Comparison of ENCODE assay signal across 26 cellular contexts in the genomic region with DNA sequence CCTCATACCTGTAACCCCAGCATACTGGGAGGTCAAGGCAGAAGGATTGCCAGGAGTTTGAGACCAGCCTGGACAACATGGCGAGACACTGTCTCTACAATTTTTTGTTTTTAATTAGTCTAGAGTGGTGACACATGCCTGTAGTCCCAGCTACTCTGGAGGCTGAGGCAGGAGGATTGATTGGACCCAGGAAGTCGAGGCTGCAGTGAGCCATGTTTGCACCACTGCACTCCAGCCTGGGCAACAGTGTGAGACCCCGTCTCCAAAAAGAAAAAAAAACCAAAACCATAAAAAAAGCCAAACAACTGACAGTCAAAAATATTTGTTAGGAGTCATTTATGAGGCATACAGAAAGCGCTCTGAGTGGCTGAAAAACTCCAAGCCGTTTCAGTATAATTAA.
A peak's percentile ranks its signal among the peaks of the same experiment; 100 is the strongest.
DNase-seq lines count a peak whose midpoint lies in the region; ATAC-seq, FAIRE-seq and TF ChIP-seq lines count a peak whose summit lies in the region.
"Had no signal": no experiment of that assay in that cellular context is flagged by ENCODE, and none has a peak within 500 bp of the region (broad histone marks: within the 10 kb centered on the region; RNA-seq: fewer than 3 reads in every experiment).

No MANE protein-coding gene starts in this region.

- no peak overlapping the region for H3K4me3 ChIP-seq in GM23338
- no peak overlapping the region for H3K4me3 ChIP-seq in Panc1 (ENCODE audit: low read depth in 2 of 2, low read length in 2 of 2)
- no peak overlapping the region for H3K4me3 ChIP-seq in GM12878
- no peak overlapping the region for H3K4me3 ChIP-seq in smooth muscle cell
- H3K4me3 ChIP-seq: BLaER1 had no signal

- H3K79me2 ChIP-seq in GM23338 (replicated peaks; ENCODE audit: insufficient read depth) (peaks cover 8% of the 10 kb centered on the region), GM12878 (ENCODE audit: control insufficient read depth, insufficient read depth, low read length) (no peaks in the 10 kb centered on the region), smooth muscle cell (ENCODE audit: low read depth) (peaks cover 90% of the 10 kb centered on the region)

- H3K4me3 Mint-ChIP-seq in GM23338 = no peak overlapping the region
- H3K4me3 Mint-ChIP-seq: CD14-positive monocyte; CD4-positive, alpha-beta memory T cell; CD4-positive, CD25-positive, alpha-beta regulatory T cell; CD8-positive, alpha-beta memory T cell had no signal

- DNase-seq in GM23338 (ENCODE audit: low spot score) (no peak), Panc1 (ENCODE audit: low read depth, low spot score) (no peak), GM12878 (ENCODE audit: low read depth, low spot score) (no peak), smooth muscle cell (lab: John Stamatoyannopoulos, UW; ENCODE audit: unreplicated experiment) (no peak), NCI-H1417 treated with DMSO at 0.1 percent for 48 hours (lab: John Stamatoyannopoulos, UW) (no peak), caudate nucleus (lab: John Stamatoyannopoulos, UW) (no peak)
- DNase-seq: 8988T; ACHN; BE2C; C1 segment of cervical spinal cord; CD4-positive, alpha-beta memory T cell; CD4-positive, CD25-positive, alpha-beta regulatory T cell; CD8-positive, alpha-beta memory T cell; COR-L47; DMS 273 treated with DMSO at 0.1 percent for 48 hours; DMS153; DMS53; DMS79; DND-41; EL; GDM1 had no signal

- no peak overlapping the region for H2AFZ ChIP-seq in GM23338
- no peak overlapping the region for H2AFZ ChIP-seq in GM12878 (ENCODE audit: control insufficient read depth, low read depth, low read length)
- H2AFZ ChIP-seq in smooth muscle cell (ENCODE audit: low read depth) = no peak overlapping the region

- in situ Hi-C loops in Panc1 (cut with HindIII; ENCODE audit: low pct_unique_long_range_greater_than_20kb, low sequenced_read_pairs) (no loop called here), GM12878 (cut with MboI) (no loop called here)

- H3K36me3 ChIP-seq in GM23338 (ENCODE audit: insufficient read depth) (peaks cover 7% of the 10 kb centered on the region; the same call in 1 of the 2 replicates), Panc1 (ENCODE audit: control insufficient read depth, insufficient read depth, low read length) (peaks cover 42% of the 10 kb centered on the region; the same call in 1 of the 2 replicates), GM12878 (ENCODE audit: control insufficient read depth in 2 of 2, insufficient read depth in 2 of 2, low read length in 1 of 2) (no peaks in the 10 kb centered on the region; a peak in 1 of 4 replicates), smooth muscle cell (ENCODE audit: low read depth) (peaks cover 14% of the 10 kb centered on the region)

- no peak for TF ChIP-seq CTCF in GM23338 (conservative IDR thresholded peaks at IDR 0.05; ENCODE audit: low read depth in 2 of 2)
- TF ChIP-seq CTCF in Panc1 (IDR thresholded peaks at IDR 0.05) = no peak
- TF ChIP-seq CTCF in GM12878 (IDR thresholded peaks at IDR 0.05 in 2 of 3, conservative IDR thresholded peaks at IDR 0.05 in 1 of 3; ENCODE audit: control insufficient read depth in 2 of 3, extremely low read depth in 1 of 3, insufficient read depth in 1 of 3, low read depth in 3 of 3, low read length in 3 of 3) = no peak
- TF ChIP-seq CTCF in smooth muscle cell (IDR thresholded peaks at IDR 0.05; ENCODE audit: borderline replicate concordance, insufficient read depth, poor library complexity, severe bottlenecking) = no peak

- POLR2A ChIA-PET in Panc1 (lab: Charles Lee) = no interaction called here
- POLR2A ChIA-PET in GM12878 (lab: Charles Lee) = no interaction called here

- H3F3A ChIP-seq in GM23338 (replicated peaks; ENCODE audit: low read depth) = no peaks in the 10 kb centered on the region; the same call in 1 of the 2 replicates
- peaks cover 6% of the 10 kb centered on the region for H3F3A ChIP-seq in smooth muscle cell (ENCODE audit: low read depth)

- no peaks in the 10 kb centered on the region for H3K9me2 ChIP-seq in GM23338 (ENCODE audit: insufficient read depth)

- H3K27ac ChIP-seq in GM23338 (ENCODE audit: low read depth) (no peak overlapping the region), Panc1 (ENCODE audit: low read length) (peak overlapping the region; percentile 100), GM12878 (ENCODE audit: control insufficient read depth, insufficient read depth) (no peak overlapping the region), smooth muscle cell (ENCODE audit: low read depth) (peak overlapping the region; percentile 11), caudate nucleus (ENCODE audit: low read depth, low read length) (no peak overlapping the region)
- H3K27ac ChIP-seq: BLaER1 had no signal

- CTCF ChIA-PET in Panc1 (lab: Charles Lee) (no interaction called here), GM12878 (lab: Yijun Ruan, JAX) (interaction anchor here (1.1 to 1.6 kb wide), 3 partner anchors 9 to 72 kb away, joined by 3 to 6 read pairs (median 5); no protein-coding TSS in a partner anchor)

- H3K27me3 ChIP-seq in GM23338 (ENCODE audit: insufficient read depth) (no peaks in the 10 kb centered on the region), Panc1 (ENCODE audit: control insufficient read depth, insufficient read depth, low read length) (no peaks in the 10 kb centered on the region), GM12878 (replicated peaks in 1 of 2; ENCODE audit: control insufficient read depth in 2 of 2, insufficient read depth in 2 of 2, low read length in 1 of 2) (no peaks in the 10 kb centered on the region), smooth muscle cell (ENCODE audit: low read depth) (no peaks in the 10 kb centered on the region)
- H3K27me3 ChIP-seq: BE2C, BLaER1 had no signal

- H3K27me3 Mint-ChIP-seq in GM23338 (ENCODE audit: insufficient read depth, low read depth, poor library complexity) = peaks cover 7% of the 10 kb centered on the region
- H3K27me3 Mint-ChIP-seq: CD4-positive, alpha-beta memory T cell; CD4-positive, CD25-positive, alpha-beta regulatory T cell; CD8-positive, alpha-beta memory T cell had no signal

- intact Hi-C loops in Panc1 (cut with micrococcal nuclease; ENCODE audit: unreplicated experiment) = no loop called here
- intact Hi-C loops in GM12878 (cut with micrococcal nuclease; ENCODE audit: unreplicated experiment) = no loop called here

- H4K20me1 ChIP-seq in GM23338 (replicated peaks; ENCODE audit: insufficient read depth) (0 out of 2 replicates have a peak, but pooled peaks cover 6% of the 10 kb centered on the region), GM12878 (ENCODE audit: control insufficient read depth, insufficient read depth) (no peaks in the 10 kb centered on the region), smooth muscle cell (ENCODE audit: low read depth) (peaks cover 27% of the 10 kb centered on the region)
- H4K20me1 ChIP-seq: BLaER1 had no signal

- no peak for TF ChIP-seq POLR2A in GM12878 (IDR thresholded peaks at IDR 0.05; ENCODE audit: low read depth, low read length)

- no peaks in the 10 kb centered on the region for H3K9me3 Mint-ChIP-seq in GM23338
- H3K9me3 Mint-ChIP-seq: CD14-positive monocyte; CD4-positive, alpha-beta memory T cell; CD4-positive, CD25-positive, alpha-beta regulatory T cell; CD8-positive, alpha-beta memory T cell had no signal

- H3K9me3 ChIP-seq in Panc1 (ENCODE audit: control insufficient read depth, insufficient read depth, low read depth, low read length) = no peaks in the 10 kb centered on the region
- H3K9me3 ChIP-seq in GM12878 (replicated peaks; ENCODE audit: control insufficient read depth, insufficient read depth, low read length) = no peaks in the 10 kb centered on the region
- no peaks in the 10 kb centered on the region for H3K9me3 ChIP-seq in smooth muscle cell (replicated peaks; ENCODE audit: low read depth)
- H3K9me3 ChIP-seq: BE2C, BLaER1 had no signal

- peak overlapping the region; percentile 14; the same call in 1 of the 2 replicates for H3K27ac Mint-ChIP-seq in GM23338
- H3K27ac Mint-ChIP-seq: CD14-positive monocyte; CD8-positive, alpha-beta memory T cell had no signal

- no peak for ATAC-seq in GM23338
- ATAC-seq in Panc1 = no peak
- no peak for ATAC-seq in GM12878
- no peak for ATAC-seq in HG02642 (IDR thresholded peaks at IDR 0.05; ENCODE audit: poor library complexity, unreplicated experiment)

- H3K4me1 ChIP-seq in GM23338 (ENCODE audit: insufficient read depth) (peaks cover 15% of the 10 kb centered on the region), Panc1 (ENCODE audit: control insufficient read depth, insufficient read depth, low read length) (peaks cover 40% of the 10 kb centered on the region), GM12878 (ENCODE audit: control insufficient read depth, insufficient read depth, low read length) (no peaks in the 10 kb centered on the region), smooth muscle cell (ENCODE audit: low read depth) (peaks cover 23% of the 10 kb centered on the region)
- H3K4me1 ChIP-seq: BLaER1 had no signal

- TF ChIP-seq EP300 in GM12878 (IDR thresholded peaks at IDR 0.05; ENCODE audit: borderline replicate concordance in 1 of 2, control insufficient read depth in 1 of 2, low read depth in 2 of 2, low read length in 2 of 2) = no peak

- H3K9ac ChIP-seq in GM12878 (ENCODE audit: control insufficient read depth, insufficient read depth, low read length) (no peak overlapping the region), smooth muscle cell (ENCODE audit: low read depth) (no peak overlapping the region)
- H3K9ac ChIP-seq: BLaER1 had no signal

- WGBS in GM12878 (ENCODE audit: insufficient coverage, insufficient replicate concordance, low lambda C conversion rate, missing lambda C conversion rate) = 55% methylated on average over 5 of the region's 5 CpGs
- WGBS in smooth muscle cell (ENCODE audit: low lambda C conversion rate) = 93% methylated on average over 5 of the region's 5 CpGs

- peak; percentile 35 for FAIRE-seq in GM12878 (lab: Jason Lieb, UNC)
- FAIRE-seq: A204.1, GM12891 had no signal

- peaks cover 52% of the 10 kb centered on the region for H3K36me3 Mint-ChIP-seq in GM23338 (ENCODE audit: low read depth)

- no peak for TF ChIP-seq RAD21 in GM12878 (IDR thresholded peaks at IDR 0.05; ENCODE audit: insufficient read depth, low read depth, low read length)

- RAD21 ChIA-PET in GM12878 (lab: Charles Lee; ENCODE audit: unreplicated experiment) = no interaction called here

- SMC1A ChIA-PET in GM12878 (lab: Charles Lee; ENCODE audit: uncharacterized antibody, unreplicated experiment) = interaction anchor here (1.0 to 1.4 kb wide), 3 partner anchors 10 to 76 kb away, joined by 4 to 10 read pairs (median 4); no protein-coding TSS in a partner anchor

- BruUV-seq in Panc1 (replicated peaks; lab: Mats Ljungman, UMichigan) (no TSS peak), GM12878 (replicated peaks; lab: Mats Ljungman, UMichigan) (no TSS peak)

- no peak overlapping the region for H3K4me2 ChIP-seq in GM23338
- H3K4me2 ChIP-seq in GM12878 (ENCODE audit: control insufficient read depth, insufficient read depth) = no peak overlapping the region
- H3K4me2 ChIP-seq in smooth muscle cell = no peak overlapping the region
- H3K4me2 ChIP-seq: BLaER1 had no signal

- peaks cover 43% of the 10 kb centered on the region for H3K4me1 Mint-ChIP-seq in GM23338
- H3K4me1 Mint-ChIP-seq: CD14-positive monocyte; CD8-positive, alpha-beta memory T cell had no signal

TF ChIP-seq in GM12878, 131 proteins besides CTCF, POLR2A, EP300 and RAD21 (continues in another document):
- TF ChIP-seq TCF12 (IDR thresholded peaks at IDR 0.05; ENCODE audit: low read depth, low read length) = no peak

Comparison
In these comparisons a context has a peak if more than half of its experiments do, and no peak if none do; other contexts are left out.
1. H3K27ac ChIP-seq: peak in Panc1 (single experiment) and smooth muscle cell (single experiment); none in GM23338 (single experiment), GM12878 (single experiment) and caudate nucleus (single experiment).